Comparison of ENCODE assay signal across 12 cellular contexts in genomic region chr11:61793829-61794204, GRCh38. TPM values are rescaled to one million over a fixed set of nuclear protein-coding genes. Genes with fewer than 3 reads are reported as not detected.
DNase-seq lines count a peak whose midpoint lies in the region; ATAC-seq, FAIRE-seq and TF ChIP-seq lines count a peak whose summit lies in the region.
"Had no signal": no experiment of that assay in that cellular context is flagged by ENCODE, and none has a peak within 500 bp of the region (broad histone marks: within the 10 kb centered on the region; RNA-seq: fewer than 3 reads in every experiment).

No MANE protein-coding gene starts in this region.

- no peak for ATAC-seq in stimulated activated memory B cell treated with anti-CD40 and anti-IgM and Interleukin-4, amounts not matched to agents 10 μg/mL and 1 μg/mL and 100 μg/mL, for 72 hours
- ATAC-seq in GM21381 (IDR thresholded peaks at IDR 0.05; ENCODE audit: unreplicated experiment): no peak
- ATAC-seq: left lobe of liver had no signal

- H3K4me3 Mint-ChIP-seq in activated naive CD4-positive, alpha-beta T cell treated with anti-CD3 and anti-CD28 coated beads for 36 hours: peak overlapping the region; percentile 97
- H3K4me3 Mint-ChIP-seq in stimulated activated memory B cell treated with anti-CD40 and anti-IgM and Interleukin-4, amounts not matched to agents 10 μg/mL and 1 μg/mL and 100 μg/mL, for 72 hours: peak overlapping the region; percentile 88

- H3K27ac Mint-ChIP-seq in activated naive CD4-positive, alpha-beta T cell treated with anti-CD3 and anti-CD28 coated beads for 36 hours: peak overlapping the region; percentile 100
- H3K27ac Mint-ChIP-seq in stimulated activated memory B cell treated with anti-CD40 and anti-IgM and Interleukin-4, amounts not matched to agents 10 μg/mL and 1 μg/mL and 100 μg/mL, for 72 hours: peak overlapping the region; percentile 99

- H3K9me2 ChIP-seq in SU-DHL-6 (replicated peaks; ENCODE audit: insufficient read depth, low read length): no peaks in the 10 kb centered on the region

- H3K4me1 ChIP-seq in kidney (ENCODE audit: control insufficient read depth in 1 of 2, insufficient read depth in 1 of 2, low read depth in 1 of 2, low read length in 2 of 2): peaks cover 11 to 13% of the 10 kb centered on the region in 2 donors

- peaks cover 5% of the 10 kb centered on the region for H3F3A ChIP-seq in SU-DHL-6 (ENCODE audit: insufficient read depth)

- no peaks in the 10 kb centered on the region for H3K27me3 ChIP-seq in SU-DHL-6 (ENCODE audit: low read length)
- H3K27me3 ChIP-seq: ascending aorta had no signal

- no peak for DNase-seq in activated naive CD4-positive, alpha-beta T cell treated with anti-CD3 and anti-CD28 coated beads for 36 hours
- no peak for DNase-seq in activated naive CD4-positive, alpha-beta T cell (lab: John Stamatoyannopoulos, UW)
- DNase-seq in fibroblast of the aortic adventitia (ENCODE audit: low read depth): no peak
- no peak for DNase-seq in globus pallidus (ENCODE audit: low spot score)
- no peak for DNase-seq in kidney

- no peaks in the 10 kb centered on the region for H3K9me3 ChIP-seq in SU-DHL-6 (ENCODE audit: insufficient read depth, low read length)
- no peaks in the 10 kb centered on the region for H3K9me3 ChIP-seq in kidney (ENCODE audit: control insufficient read depth in 1 of 2, low read length in 2 of 2)
- H3K9me3 ChIP-seq: ascending aorta had no signal

- peak overlapping the region; percentile 93 for H3K9ac ChIP-seq in SU-DHL-6 (ENCODE audit: low read length)
- H3K9ac ChIP-seq in kidney (ENCODE audit: low read length in 2 of 2): no peak overlapping the region

- FAIRE-seq in kidney (lab: Jason Lieb, UNC): no peak
- FAIRE-seq: D721Med had no signal

- TF ChIP-seq CTCF in SU-DHL-6 (IDR thresholded peaks at IDR 0.05; ENCODE audit: insufficient read depth, low read length, poor library complexity, severe bottlenecking) (no peak), fibroblast of the aortic adventitia (IDR thresholded peaks at IDR 0.05; ENCODE audit: insufficient read depth, low read length) (no peak), kidney (IDR thresholded peaks at IDR 0.05; ENCODE audit: borderline replicate concordance, extremely low read depth, insufficient read depth) (no peak)

- H2AFZ ChIP-seq in SU-DHL-6 (ENCODE audit: low read depth, low read length, severe bottlenecking): no peak overlapping the region

- peak overlapping the region; percentile 94 for H3K4me2 ChIP-seq in SU-DHL-6 (ENCODE audit: low read depth, low read length, poor library complexity, severe bottlenecking)

- intact Hi-C loops in activated naive CD4-positive, alpha-beta T cell treated with anti-CD3 and anti-CD28 coated beads for 36 hours (cut with micrococcal nuclease): loop anchor here (2.0 to 5.0 kb wide), 6 partner anchors 41 to 367 kb away; partner anchors contain the start of genes CPSF7, FTH1 and INCENP
- intact Hi-C loops in kidney (cut with DNase I): no loop called here

- H3K36me3 Mint-ChIP-seq in activated naive CD4-positive, alpha-beta T cell treated with anti-CD3 and anti-CD28 coated beads for 36 hours (ENCODE audit: low read depth): peaks cover 53% of the 10 kb centered on the region
- H3K36me3 Mint-ChIP-seq in stimulated activated memory B cell treated with anti-CD40 and anti-IgM and Interleukin-4, amounts not matched to agents 10 μg/mL and 1 μg/mL and 100 μg/mL, for 72 hours: peaks cover 25% of the 10 kb centered on the region

- CTCF ChIA-PET in activated naive CD4-positive, alpha-beta T cell treated with anti-CD3 and anti-CD28 coated beads for 36 hours (lab: Charles Lee): interaction anchor here (0.9 to 2.5 kb wide), 5 partner anchors 13 to 288 kb away, joined by 3 to 8 read pairs (median 3); no protein-coding TSS in a partner anchor

- H3K36me3 ChIP-seq in SU-DHL-6 (ENCODE audit: low read length): peaks cover 12% of the 10 kb centered on the region; the same call in 1 of the 2 replicates
- H3K36me3 ChIP-seq in kidney (ENCODE audit: control insufficient read depth in 1 of 2, insufficient read depth in 2 of 2, low read length in 2 of 2): peaks cover 9 to 14% of the 10 kb centered on the region in 2 donors

- peak overlapping the region; percentile 92 for H3K4me3 ChIP-seq in SU-DHL-6 (ENCODE audit: insufficient read depth, low read length, poor library complexity, severe bottlenecking)
- peak overlapping the region; percentile 96 for H3K4me3 ChIP-seq in fibroblast of the aortic adventitia (ENCODE audit: low read depth, low read length)
- H3K4me3 ChIP-seq in kidney (ENCODE audit: low read length in 2 of 2): no peak overlapping the region

- no peaks in the 10 kb centered on the region for H3K27me3 Mint-ChIP-seq in activated naive CD4-positive, alpha-beta T cell treated with anti-CD3 and anti-CD28 coated beads for 36 hours (ENCODE audit: low read depth)
- H3K27me3 Mint-ChIP-seq in stimulated activated memory B cell treated with anti-CD40 and anti-IgM and Interleukin-4, amounts not matched to agents 10 μg/mL and 1 μg/mL and 100 μg/mL, for 72 hours: no peaks in the 10 kb centered on the region

- peaks cover 44% of the 10 kb centered on the region for H3K4me1 Mint-ChIP-seq in activated naive CD4-positive, alpha-beta T cell treated with anti-CD3 and anti-CD28 coated beads for 36 hours (ENCODE audit: low read depth)
- peaks cover 22% of the 10 kb centered on the region for H3K4me1 Mint-ChIP-seq in stimulated activated memory B cell treated with anti-CD40 and anti-IgM and Interleukin-4, amounts not matched to agents 10 μg/mL and 1 μg/mL and 100 μg/mL, for 72 hours

- H3K79me2 ChIP-seq in SU-DHL-6 (ENCODE audit: insufficient read depth, low read length): peaks cover 82% of the 10 kb centered on the region

- H3K27ac ChIP-seq in SU-DHL-6 (ENCODE audit: low read depth, low read length) (peak overlapping the region; percentile 88), kidney (ENCODE audit: low read depth in 2 of 2, low read length in 2 of 2) (no peak overlapping the region)
- H3K27ac ChIP-seq: ascending aorta had no signal

- peaks cover 8% of the 10 kb centered on the region; the same call in 1 of the 2 replicates for H4K20me1 ChIP-seq in SU-DHL-6 (ENCODE audit: low read depth, low read length)

- H3K9me3 Mint-ChIP-seq in activated naive CD4-positive, alpha-beta T cell treated with anti-CD3 and anti-CD28 coated beads for 36 hours: no peaks in the 10 kb centered on the region
- no peaks in the 10 kb centered on the region for H3K9me3 Mint-ChIP-seq in stimulated activated memory B cell treated with anti-CD40 and anti-IgM and Interleukin-4, amounts not matched to agents 10 μg/mL and 1 μg/mL and 100 μg/mL, for 72 hours

RNA-seq across cellular contexts. Expression of gene FEN1, which starts 1.1 kb away (rescaled TPM):
- total RNA-seq in activated naive CD4-positive, alpha-beta T cell treated with anti-CD3 and anti-CD28 coated beads for 36 hours: 10 to 100 TPM; 74.7 to 75.9 TPM
- total RNA-seq in fibroblast of the aortic adventitia (ENCODE audit: low replicate concordance): 12.3 and 43.3 TPM in 2 replicates
- total RNA-seq in kidney: 8.8 TPM
- 8.5 TPM for polyA plus RNA-seq in kidney (ENCODE audit: insufficient read depth, low read depth, low replicate concordance)

RNA-seq across cellular contexts. Expression of gene TMEM258, which starts 1.4 kb away (rescaled TPM):
- total RNA-seq in activated naive CD4-positive, alpha-beta T cell treated with anti-CD3 and anti-CD28 coated beads for 36 hours: 100 to 1,000 TPM; 166 to 167 TPM
- 14.1 and 98.1 TPM in 2 replicates for total RNA-seq in fibroblast of the aortic adventitia (ENCODE audit: low replicate concordance)
- total RNA-seq in kidney: 92.1 TPM
- 228 TPM for polyA plus RNA-seq in kidney (ENCODE audit: insufficient read depth, low read depth, low replicate concordance)

RNA-seq across cellular contexts. Expression of gene FADS1, which starts 23.0 kb away (rescaled TPM):
- total RNA-seq in activated naive CD4-positive, alpha-beta T cell treated with anti-CD3 and anti-CD28 coated beads for 36 hours: 10 to 100 TPM; 12.1 to 12.8 TPM
- total RNA-seq in fibroblast of the aortic adventitia (ENCODE audit: low replicate concordance): 48.8 and 74.1 TPM in 2 replicates
- total RNA-seq in kidney: 19.5 TPM
- 6.7 TPM for polyA plus RNA-seq in kidney (ENCODE audit: insufficient read depth, low read depth, low replicate concordance)

RNA-seq across cellular contexts. Expression of gene FADS2, which starts 34.3 kb away (rescaled TPM):
- total RNA-seq in activated naive CD4-positive, alpha-beta T cell treated with anti-CD3 and anti-CD28 coated beads for 36 hours: 10 to 100 TPM; 32.1 to 34.1 TPM
- total RNA-seq in fibroblast of the aortic adventitia (ENCODE audit: low replicate concordance): 125 and 143 TPM in 2 replicates
- 49.2 TPM for total RNA-seq in kidney
- polyA plus RNA-seq in kidney (ENCODE audit: insufficient read depth, low read depth, low replicate concordance): 9.8 TPM
- total RNA-seq: HT-29 had no signal

RNA-seq across cellular contexts. Expression of gene MYRF, which starts 41.4 kb away (rescaled TPM):
- under 1 TPM; 0.27 to 0.48 TPM for total RNA-seq in activated naive CD4-positive, alpha-beta T cell treated with anti-CD3 and anti-CD28 coated beads for 36 hours
- total RNA-seq in fibroblast of the aortic adventitia (ENCODE audit: low replicate concordance) (0.16 and 0.18 TPM in 2 replicates), kidney (36.3 TPM)
- polyA plus RNA-seq in kidney (ENCODE audit: insufficient read depth, low read depth, low replicate concordance): 6.0 TPM
- total RNA-seq: ascending aorta had no signal

Comparison
In these comparisons a context has a peak if more than half of its experiments do, and no peak if none do; other contexts are left out.
1. H3K4me3 ChIP-seq: peak in SU-DHL-6 (single experiment) and fibroblast of the aortic adventitia (single experiment); none in kidney (0 of 2).